8 cellular contexts compared by ENCODE assay signal in genomic region chr12:51269174-51270066, GRCh38. TPM values are rescaled to one million over a fixed set of nuclear protein-coding genes. Genes with fewer than 3 reads are reported as not detected.
A peak's percentile ranks its signal among the peaks of the same experiment; 100 is the strongest.
DNase-seq lines count a peak whose midpoint lies in the region; ATAC-seq, FAIRE-seq and TF ChIP-seq lines count a peak whose summit lies in the region.

No MANE protein-coding gene starts in this region.

- ATAC-seq in HG02884 (IDR thresholded peaks at IDR 0.05; ENCODE audit: unreplicated experiment): peak; percentile 34
- ATAC-seq in Panc1: peak; percentile 91

- POLR2A ChIA-PET in Panc1 (lab: Charles Lee): no interaction called here

- peak; percentile 41 for FAIRE-seq in GM12891 (lab: Jason Lieb, UNC)

- H3K27me3 ChIP-seq in Panc1 (ENCODE audit: control insufficient read depth, insufficient read depth, low read length): peaks cover 4% of the 10 kb centered on the region; the same call in 1 of the 2 replicates

- no peak overlapping the region for H3K27ac ChIP-seq in Panc1 (ENCODE audit: low read length)

- in situ Hi-C loops in Panc1 (cut with HindIII; ENCODE audit: low pct_unique_long_range_greater_than_20kb, low sequenced_read_pairs): no loop called here

- peak; percentile 46 for DNase-seq in GM12891 (ENCODE audit: insufficient read length, low spot score)
- DNase-seq in Panc1 (ENCODE audit: low read depth, low spot score): no peak
- DNase-seq in activated naive CD4-positive, alpha-beta T cell treated with Interleukin-2 at 50 U/mL for 16 hours: peak; percentile 58
- peak; percentile 78 for DNase-seq in cardiac septum (ENCODE audit: low spot score)
- no peak for DNase-seq in retinal pigment epithelial cell (ENCODE audit: low read depth)
- no peak for DNase-seq in GOT3 (lab: John Stamatoyannopoulos, UW)
- no peak for DNase-seq in NCI-H1436 (lab: John Stamatoyannopoulos, UW)

- peak; percentile 72 for TF ChIP-seq CTCF in Panc1 (IDR thresholded peaks at IDR 0.05)
- peak; percentile 40 for TF ChIP-seq CTCF in retinal pigment epithelial cell (conservative IDR thresholded peaks at IDR 0.05; ENCODE audit: low read depth, low read length)

- H3K36me3 ChIP-seq in Panc1 (ENCODE audit: control insufficient read depth, insufficient read depth, low read length): no peaks in the 10 kb centered on the region; the same call in 1 of the 2 replicates

- no peak for TF ChIP-seq POLR2A in GM12891 (IDR thresholded peaks at IDR 0.05; ENCODE audit: low read depth, low read length)

- intact Hi-C loops in Panc1 (cut with micrococcal nuclease; ENCODE audit: unreplicated experiment): loop anchor here (5.0 kb wide), 1 partner anchor 73 kb away; no protein-coding TSS in a partner anchor
- intact Hi-C loops in cardiac septum (cut with DNase I): loop anchor here (5.0 kb wide), 1 partner anchor 73 kb away; no protein-coding TSS in a partner anchor

- BruUV-seq in Panc1 (replicated peaks; lab: Mats Ljungman, UMichigan): no TSS peak

- CTCF ChIA-PET in Panc1 (lab: Charles Lee): interaction anchor here (0.6 to 2.3 kb wide), 2 partner anchors 72 to 92 kb away, joined by 3 to 11 read pairs; no protein-coding TSS in a partner anchor

- H3K9me3 ChIP-seq in Panc1 (ENCODE audit: control insufficient read depth, insufficient read depth, low read depth, low read length): no peaks in the 10 kb centered on the region

- peaks cover 6% of the 10 kb centered on the region; the same call in 1 of the 2 replicates for H3K4me1 ChIP-seq in Panc1 (ENCODE audit: control insufficient read depth, insufficient read depth, low read length)

- H3K4me3 ChIP-seq in Panc1 (ENCODE audit: low read depth in 2 of 2, low read length in 2 of 2) (peak overlapping the region; percentile 54 to 69), retinal pigment epithelial cell (ENCODE audit: low read length) (peak overlapping the region; percentile 5)

TF ChIP-seq in GM12891, 5 proteins besides CTCF, POLR2A, EP300 and RAD21:
- TF ChIP-seq SPI1 (IDR thresholded peaks at IDR 0.05; ENCODE audit: low read depth, low read length): no peak
- TF ChIP-seq POLR2AphosphoS5 (IDR thresholded peaks at IDR 0.05; ENCODE audit: low read depth, low read length): no peak
- TF ChIP-seq PAX5 (IDR thresholded peaks at IDR 0.05; ENCODE audit: insufficient read depth, low read length, severe bottlenecking): no peak
TF ChIP-seq in GM12891: peak in this region for 0.

RNA-seq across cellular contexts. Expression of gene SMAGP, which starts 0.8 kb away (rescaled TPM):
- 2.7 TPM for polyA plus RNA-seq in GM12891 (2012; ENCODE audit: low read depth, missing spikeins)
- total RNA-seq in Panc1 (2021; ENCODE audit: unreplicated experiment) (2.4 TPM), cardiac septum (4.4 TPM)
- 3.3 TPM for polyA plus RNA-seq in Panc1 (2012; ENCODE audit: insufficient read length)

RNA-seq across cellular contexts. Expression of gene DAZAP2, which starts 30.8 kb away (rescaled TPM):
- polyA plus RNA-seq in GM12891 (2012; ENCODE audit: low read depth, missing spikeins): 109 TPM
- total RNA-seq in Panc1 (2021; ENCODE audit: unreplicated experiment) (197 TPM), cardiac septum (169 TPM)
- 269 TPM for polyA plus RNA-seq in Panc1 (2012; ENCODE audit: insufficient read length)

RNA-seq across cellular contexts. Expression of gene POU6F1, which starts 51.6 kb away (rescaled TPM):
- polyA plus RNA-seq in GM12891 (2012; ENCODE audit: low read depth, missing spikeins): 2.9 TPM
- 3.1 TPM for total RNA-seq in Panc1 (2021; ENCODE audit: unreplicated experiment)
- polyA plus RNA-seq in Panc1 (2012; ENCODE audit: insufficient read length): 2.1 TPM
- total RNA-seq in cardiac septum: 9.1 TPM

RNA-seq across cellular contexts. Expression of gene BIN2, which starts 54.6 kb away (rescaled TPM):
- polyA plus RNA-seq in GM12891 (2012; ENCODE audit: low read depth, missing spikeins): 18.6 TPM
- total RNA-seq in Panc1 (2021; ENCODE audit: unreplicated experiment) (0.39 TPM), cardiac septum (2.4 TPM)
- polyA plus RNA-seq in Panc1 (2012; ENCODE audit: insufficient read length): not detected

Comparison
In these comparisons a context has a peak if more than half of its experiments do, and no peak if none do; other contexts are left out.
1. DNase-seq: peak in GM12891 (single experiment), activated naive CD4-positive, alpha-beta T cell treated with Interleukin-2 at 50 U/mL for 16 hours (single experiment) and cardiac septum (single experiment); none in Panc1 (single experiment), retinal pigment epithelial cell (single experiment), GOT3 (single experiment) and NCI-H1436 (single experiment).